21 cellular contexts compared by ENCODE assay signal in genomic region chr12:71653137-71653536, GRCh38. TPM values are rescaled to one million over a fixed set of nuclear protein-coding genes. Genes with fewer than 3 reads are reported as not detected.
DNase-seq lines count a peak whose midpoint lies in the region; ATAC-seq, FAIRE-seq and TF ChIP-seq lines count a peak whose summit lies in the region.
"Had no signal": no experiment of that assay in that cellular context is flagged by ENCODE, and none has a peak within 500 bp of the region (broad histone marks: within the 10 kb centered on the region; RNA-seq: fewer than 3 reads in every experiment).

No MANE protein-coding gene starts in this region.

- no peak overlapping the region for H3K27ac ChIP-seq in CD4-positive, CD25-positive, alpha-beta regulatory T cell (ENCODE audit: insufficient read depth, low read length, poor library complexity, severe bottlenecking)
- H3K27ac ChIP-seq in HEK293 (ENCODE audit: extremely low read depth, low read depth, low read length), result no peak overlapping the region
- H3K27ac ChIP-seq in K562 (ENCODE audit: extremely low read depth, low read depth, low read length), result no peak overlapping the region
- H3K27ac ChIP-seq: A549; BLaER1 treated with 17β-estradiol and CSF1 and Interleukin-3, amounts not matched to agents 10 nM and 100 nM; C4-2B had no signal

- H3K4me2 ChIP-seq in K562 (ENCODE audit: insufficient read depth, low read length), result no peak overlapping the region
- H3K4me2 ChIP-seq: A549; BLaER1 treated with 17β-estradiol and CSF1 and Interleukin-3, amounts not matched to agents 10 nM and 100 nM had no signal

- no peak for TF ChIP-seq CTCF in HEK293 (tag by site-specific recombination; IDR thresholded peaks at IDR 0.05)
- no peak for TF ChIP-seq CTCF in K562 (IDR thresholded peaks at IDR 0.05 in 2 of 3, conservative IDR thresholded peaks at IDR 0.05 in 1 of 3; ENCODE audit: insufficient read depth in 2 of 3, low read depth in 1 of 3, low read length in 3 of 3)
- no peak for TF ChIP-seq CTCF in D721Med (IDR thresholded peaks at IDR 0.05; ENCODE audit: insufficient read depth, missing control alignments)

- BruUV-seq in K562 (replicated peaks; lab: Mats Ljungman, UMichigan), result no TSS peak

- no peak for DNase-seq in CD4-positive, CD25-positive, alpha-beta regulatory T cell
- DNase-seq in K562 (ENCODE audit: extremely low read depth in 1 of 4, low spot score in 3 of 4) (no peak), NCI-H2196 (lab: John Stamatoyannopoulos, UW; ENCODE audit: unreplicated experiment) (no peak), D721Med (ENCODE audit: insufficient read length, low spot score) (no peak)
- no peak for DNase-seq in activated CD8-positive, alpha-beta memory T cell treated with anti-CD3 and anti-CD28 coated beads, Interleukin-2, amount 10 ng/mL, durations not matched to agents 7 days and 5 days
- DNase-seq in activated naive CD4-positive, alpha-beta T cell treated with anti-CD3 and anti-CD28 coated beads, Interleukin-2, amount 50 U/mL, for 72 hours (ENCODE audit: low spot score in 2 of 2), result no peak
- DNase-seq: 8988T; AML-193; CD4-positive, alpha-beta memory T cell; CD8-positive, alpha-beta memory T cell; COR-L47; DMS79 treated with DMSO at 0.1 percent for 48 hours; GF-D8 had no signal

- peaks cover 88% of the 10 kb centered on the region for H3K79me2 ChIP-seq in K562 (ENCODE audit: control insufficient read depth, insufficient read depth, low read length)

- POLR2A ChIA-PET in HEK293 (lab: Yijun Ruan, JAX) (interaction anchor here (0.7 kb wide), 1 partner anchor 65 kb away, joined by 4 read pairs; no protein-coding TSS in a partner anchor), K562 (lab: Yijun Ruan, JAX) (interaction anchor here (0.6 kb wide), 1 partner anchor 12 kb away, joined by 3 read pairs; no protein-coding TSS in a partner anchor)

- CTCF ChIA-PET in HEK293 (lab: Yijun Ruan, JAX), result interaction anchor here (0.6 to 2.0 kb wide), 2 partner anchors 16 to 236 kb away, joined by 4 read pairs; no protein-coding TSS in a partner anchor
- CTCF ChIA-PET in K562 (lab: Yijun Ruan, JAX; ENCODE audit: low intra/inter-chr PET ratio), result no interaction called here
- CTCF ChIA-PET in activated CD8-positive, alpha-beta memory T cell treated with anti-CD3 and anti-CD28 coated beads, Interleukin-2, amount 10 ng/mL, durations not matched to agents 7 days and 5 days (lab: Charles Lee), result no interaction called here

- no peak for ATAC-seq in CD4-positive, CD25-positive, alpha-beta regulatory T cell (ENCODE audit: low read depth in 2 of 2)
- ATAC-seq in K562, result no peak
- ATAC-seq in activated CD8-positive, alpha-beta memory T cell treated with anti-CD3 and anti-CD28 coated beads, Interleukin-2, amount 10 ng/mL, durations not matched to agents 7 days and 5 days, result no peak
- ATAC-seq in activated naive CD4-positive, alpha-beta T cell treated with anti-CD3 and anti-CD28 coated beads, Interleukin-2, amount 50 U/mL, for 72 hours, result no peak
- ATAC-seq: A549 had no signal

- intact Hi-C loops in K562 (cut with micrococcal nuclease), result no loop called here

- peaks cover 38% of the 10 kb centered on the region for H3K4me1 ChIP-seq in CD4-positive, CD25-positive, alpha-beta regulatory T cell (ENCODE audit: control insufficient read depth, insufficient read depth, low read length, poor library complexity, severe bottlenecking)
- H3K4me1 ChIP-seq in HEK293 (ENCODE audit: control insufficient read depth, insufficient read depth, low read length) (peaks cover 2% of the 10 kb centered on the region; the same call in 1 of the 2 replicates), K562 (replicated peaks in 1 of 2; ENCODE audit: control insufficient read depth in 2 of 2, insufficient read depth in 2 of 2, low read length in 2 of 2) (peaks cover 0 to 9% of the 10 kb centered on the region in 2 experiments; a peak in 1 of 5 replicates)

- H3K9me3 ChIP-seq in CD4-positive, CD25-positive, alpha-beta regulatory T cell (ENCODE audit: control insufficient read depth in 2 of 2, low read length in 2 of 2), result peaks cover 0 to 8% of the 10 kb centered on the region in 2 experiments
- H3K9me3 ChIP-seq in HEK293 (ENCODE audit: control insufficient read depth, insufficient read depth, low read depth, low read length), result no peaks in the 10 kb centered on the region
- H3K9me3 ChIP-seq in K562 (replicated peaks; ENCODE audit: control insufficient read depth, insufficient read depth, low read depth, low read length), result peaks cover 11% of the 10 kb centered on the region

- H3K9me3 Mint-ChIP-seq in CD4-positive, CD25-positive, alpha-beta regulatory T cell, result no peaks in the 10 kb centered on the region
- H3K9me3 Mint-ChIP-seq in activated CD8-positive, alpha-beta memory T cell treated with anti-CD3 and anti-CD28 coated beads, Interleukin-2, amount 10 ng/mL, durations not matched to agents 7 days and 5 days (ENCODE audit: low read depth), result no peaks in the 10 kb centered on the region
- no peaks in the 10 kb centered on the region for H3K9me3 Mint-ChIP-seq in activated naive CD4-positive, alpha-beta T cell treated with anti-CD3 and anti-CD28 coated beads, Interleukin-2, amount 50 U/mL, for 72 hours
- H3K9me3 Mint-ChIP-seq: CD8-positive, alpha-beta memory T cell had no signal

- H3K27me3 ChIP-seq in CD4-positive, CD25-positive, alpha-beta regulatory T cell (ENCODE audit: control insufficient read depth, insufficient read depth, low read length), result no peaks in the 10 kb centered on the region
- H3K27me3 ChIP-seq in K562 (ENCODE audit: control insufficient read depth in 2 of 2, insufficient read depth in 2 of 2, low read length in 2 of 2), result no peaks in the 10 kb centered on the region
- H3K27me3 ChIP-seq: BLaER1 treated with 17β-estradiol and CSF1 and Interleukin-3, amounts not matched to agents 10 nM and 100 nM had no signal

- TF ChIP-seq RAD21 in K562 (CRISPR knock-in tag; conservative IDR thresholded peaks at IDR 0.05 in 1 of 2, IDR thresholded peaks at IDR 0.05 in 1 of 2), result no peak

- H3K4me3 ChIP-seq in CD4-positive, CD25-positive, alpha-beta regulatory T cell (ENCODE audit: low read depth, low read length), result peak overlapping the region; percentile 22
- no peak overlapping the region for H3K4me3 ChIP-seq in HEK293 (ENCODE audit: low read depth, low read length)
- no peak overlapping the region for H3K4me3 ChIP-seq in K562
- H3K4me3 ChIP-seq: A549 had no signal

- no peak for TF ChIP-seq POLR2A in K562 (conservative IDR thresholded peaks at IDR 0.05)

- no peaks in the 10 kb centered on the region for H3K9me1 ChIP-seq in K562 (ENCODE audit: control insufficient read depth, insufficient read depth, low read length)

- H3K4me3 Mint-ChIP-seq in CD4-positive, CD25-positive, alpha-beta regulatory T cell, result no peak overlapping the region
- no peak overlapping the region for H3K4me3 Mint-ChIP-seq in activated CD8-positive, alpha-beta memory T cell treated with anti-CD3 and anti-CD28 coated beads, Interleukin-2, amount 10 ng/mL, durations not matched to agents 7 days and 5 days
- H3K4me3 Mint-ChIP-seq: B cell had no signal

- no peak overlapping the region for H3K9ac ChIP-seq in K562 (ENCODE audit: insufficient read depth in 1 of 2, low read depth in 2 of 2, low read length in 2 of 2)
- H3K9ac ChIP-seq: BLaER1 treated with 17β-estradiol and CSF1 and Interleukin-3, amounts not matched to agents 10 nM and 100 nM had no signal

- H3K36me3 Mint-ChIP-seq in CD4-positive, CD25-positive, alpha-beta regulatory T cell, result peaks cover 21% of the 10 kb centered on the region
- peaks cover 25% of the 10 kb centered on the region for H3K36me3 Mint-ChIP-seq in activated CD8-positive, alpha-beta memory T cell treated with anti-CD3 and anti-CD28 coated beads, Interleukin-2, amount 10 ng/mL, durations not matched to agents 7 days and 5 days
- peaks cover 15 to 23% of the 10 kb centered on the region in 2 donors for H3K36me3 Mint-ChIP-seq in activated naive CD4-positive, alpha-beta T cell treated with anti-CD3 and anti-CD28 coated beads, Interleukin-2, amount 50 U/mL, for 72 hours

- no peak for TF ChIP-seq EP300 in K562 (IDR thresholded peaks at IDR 0.05; ENCODE audit: low read length)

- H3K36me3 ChIP-seq in CD4-positive, CD25-positive, alpha-beta regulatory T cell (ENCODE audit: control insufficient read depth, insufficient read depth, low read length), result peaks cover 59% of the 10 kb centered on the region
- H3K36me3 ChIP-seq in HEK293 (ENCODE audit: control insufficient read depth in 2 of 2, insufficient read depth in 1 of 2, low read length in 2 of 2) (peaks cover 38 to 76% of the 10 kb centered on the region in 2 experiments), K562 (ENCODE audit: control insufficient read depth, insufficient read depth, low read length) (peaks cover 88% of the 10 kb centered on the region)

- no peak overlapping the region for H2AFZ ChIP-seq in K562 (ENCODE audit: low read depth, low read length)

- H4K20me1 ChIP-seq in K562 (replicated peaks; ENCODE audit: control insufficient read depth, insufficient read depth, low read length), result no peaks in the 10 kb centered on the region

- no peaks in the 10 kb centered on the region for H3K27me3 Mint-ChIP-seq in CD4-positive, CD25-positive, alpha-beta regulatory T cell
- H3K27me3 Mint-ChIP-seq in activated CD8-positive, alpha-beta memory T cell treated with anti-CD3 and anti-CD28 coated beads, Interleukin-2, amount 10 ng/mL, durations not matched to agents 7 days and 5 days, result no peaks in the 10 kb centered on the region
- H3K27me3 Mint-ChIP-seq: B cell; CD4-positive, alpha-beta memory T cell; CD8-positive, alpha-beta memory T cell had no signal

- in situ Hi-C loops in K562 (cut with MboI), result no loop called here

- FAIRE-seq in A204.1 (lab: Jason Lieb, UNC), result peak; percentile 16
- no peak for FAIRE-seq in K562 (lab: Jason Lieb, UNC)
- FAIRE-seq in D721Med (lab: Jason Lieb, UNC), result no peak
- FAIRE-seq: A549, G401.6, GM12892 had no signal

- 96% methylated on average over 2 of the region's 2 CpGs for WGBS in K562 (ENCODE audit: insufficient coverage, low coverage, missing lambda C conversion rate)

- no peak overlapping the region for H3K27ac Mint-ChIP-seq in CD4-positive, CD25-positive, alpha-beta regulatory T cell
- H3K27ac Mint-ChIP-seq in activated CD8-positive, alpha-beta memory T cell treated with anti-CD3 and anti-CD28 coated beads, Interleukin-2, amount 10 ng/mL, durations not matched to agents 7 days and 5 days, result no peak overlapping the region
- no peak overlapping the region for H3K27ac Mint-ChIP-seq in activated naive CD4-positive, alpha-beta T cell treated with anti-CD3 and anti-CD28 coated beads, Interleukin-2, amount 50 U/mL, for 72 hours
- H3K27ac Mint-ChIP-seq: B cell; CD8-positive, alpha-beta memory T cell had no signal

- H3K4me1 Mint-ChIP-seq in CD4-positive, CD25-positive, alpha-beta regulatory T cell, result peaks cover 24 to 50% (median 44%) of the 10 kb centered on the region in 4 donors
- H3K4me1 Mint-ChIP-seq in activated CD8-positive, alpha-beta memory T cell treated with anti-CD3 and anti-CD28 coated beads, Interleukin-2, amount 10 ng/mL, durations not matched to agents 7 days and 5 days, result peaks cover 32% of the 10 kb centered on the region

RNA-seq across cellular contexts. Expression of gene ZFC3H1, which starts 10.5 kb away (rescaled TPM):
- total RNA-seq in CD4-positive, CD25-positive, alpha-beta regulatory T cell, result 155 TPM
- polyA plus RNA-seq in CD4-positive, CD25-positive, alpha-beta regulatory T cell, result 10 to 100 TPM; 20.0 to 33.5 (median 25.5) TPM
- 104 and 486 TPM in 2 replicates for total RNA-seq in K562 (2011; cell fraction: chromatin; rRNA removed; ENCODE audit: low replicate concordance)
- 44.4 and 56.6 TPM in 2 replicates for total RNA-seq in K562 (2011; cell fraction: nucleolus; rRNA removed)
- total RNA-seq in K562 (2011; cell fraction: nucleoplasm; rRNA removed), result 103 and 125 TPM in 2 replicates
- total RNA-seq in K562 (2014; rRNA removed) (19.4 and 20.9 TPM in 2 replicates), K562 (2014; rRNA removed; fragmentation: Illumina TruSeq; extraction: Trizol) (21.5 and 21.7 TPM in 2 replicates), K562 (2015; rRNA removed; fragmentation: Illumina TruSeq; extraction: Trizol) (20.8 and 22.1 TPM in 2 replicates), K562 (2021) (30.4 and 35.8 TPM in 2 replicates)
- polyA plus RNA-seq in K562 (2011; rRNA removed) (80.5 and 89.5 TPM in 2 replicates), K562 (2014; fragmentation: Illumina TruSeq; extraction: Trizol) (43.5 and 74.9 TPM in 2 replicates), K562 (2014; fragmentation: Nextera tagmentation; extraction: Ambion mirVana) (10 to 100 TPM; 14.8 to 16.7 TPM), K562 (2014; rRNA removed) (57.6 and 63.2 TPM in 2 replicates)
- polyA plus RNA-seq in K562 (2011; cell fraction: cytosol; rRNA removed), result 11.3 and 34.8 TPM in 2 replicates
- 133 and 257 TPM in 2 replicates for polyA plus RNA-seq in K562 (2011; cell fraction: nucleus; rRNA removed)
- 18.2 and 37.0 TPM in 2 replicates for polyA plus RNA-seq in K562 (2012)
- 49.3 and 70.4 TPM in 2 replicates for polyA minus RNA-seq in K562 (2011; rRNA and poly(A)+ RNA removed)
- 16.2 and 21.0 TPM in 2 replicates for polyA minus RNA-seq in K562 (2011; cell fraction: cytosol; rRNA and poly(A)+ RNA removed)
- 82.8 and 167 TPM in 2 replicates for polyA minus RNA-seq in K562 (2011; cell fraction: nucleus; rRNA and poly(A)+ RNA removed)
- total RNA-seq in activated CD8-positive, alpha-beta memory T cell treated with anti-CD3 and anti-CD28 coated beads, Interleukin-2, amount 10 ng/mL, durations not matched to agents 7 days and 5 days, result 10 to 100 TPM; 54.6 to 79.2 TPM
- total RNA-seq in activated naive CD4-positive, alpha-beta T cell treated with anti-CD3 and anti-CD28 coated beads, Interleukin-2, amount 50 U/mL, for 72 hours, result 10 to 100 TPM; 71.3 to 88.8 TPM

RNA-seq across cellular contexts. Expression of gene THAP2, which starts 11.0 kb away (rescaled TPM):
- total RNA-seq in CD4-positive, CD25-positive, alpha-beta regulatory T cell, result 25.0 TPM
- 10 to 100 TPM in 1 of 4 donors, 1 to 10 TPM in 3; 6.7 to 10.7 (median 7.8) TPM for polyA plus RNA-seq in CD4-positive, CD25-positive, alpha-beta regulatory T cell
- total RNA-seq in K562 (2011; cell fraction: chromatin; rRNA removed; ENCODE audit: low replicate concordance), result 8.2 and 11.8 TPM in 2 replicates
- total RNA-seq in K562 (2011; cell fraction: nucleolus; rRNA removed), result 5.0 TPM in 2 replicates
- 9.3 and 13.7 TPM in 2 replicates for total RNA-seq in K562 (2011; cell fraction: nucleoplasm; rRNA removed)
- total RNA-seq in K562 (2014; rRNA removed), result 1.8 and 3.2 TPM in 2 replicates
- 6.4 and 8.1 TPM in 2 replicates for total RNA-seq in K562 (2014; rRNA removed; fragmentation: Illumina TruSeq; extraction: Trizol)
- 6.2 and 7.3 TPM in 2 replicates for total RNA-seq in K562 (2015; rRNA removed; fragmentation: Illumina TruSeq; extraction: Trizol)
- 4.0 and 5.7 TPM in 2 replicates for total RNA-seq in K562 (2021)
- polyA plus RNA-seq in K562 (2011; rRNA removed), result 7.3 and 8.0 TPM in 2 replicates
- 0.83 and 2.1 TPM in 2 replicates for polyA plus RNA-seq in K562 (2011; cell fraction: cytosol; rRNA removed)
- 5.1 and 5.5 TPM in 2 replicates for polyA plus RNA-seq in K562 (2011; cell fraction: nucleus; rRNA removed)
- 3.6 and 4.9 TPM in 2 replicates for polyA plus RNA-seq in K562 (2012)
- 6.0 and 6.8 TPM in 2 replicates for polyA plus RNA-seq in K562 (2014; fragmentation: Illumina TruSeq; extraction: Trizol)
- polyA plus RNA-seq in K562 (2014; fragmentation: Nextera tagmentation; extraction: Ambion mirVana), result 10 to 100 TPM; 16.8 to 18.9 TPM
- polyA plus RNA-seq in K562 (2014; rRNA removed), result 5.6 and 8.4 TPM in 2 replicates
- 3.1 and 5.8 TPM in 2 replicates for polyA minus RNA-seq in K562 (2011; rRNA and poly(A)+ RNA removed)
- 0.55 and 1.1 TPM in 2 replicates for polyA minus RNA-seq in K562 (2011; cell fraction: cytosol; rRNA and poly(A)+ RNA removed)
- polyA minus RNA-seq in K562 (2011; cell fraction: nucleus; rRNA and poly(A)+ RNA removed), result 6.7 and 14.9 TPM in 2 replicates
- 1 to 10 TPM; 6.9 to 8.1 TPM for total RNA-seq in activated CD8-positive, alpha-beta memory T cell treated with anti-CD3 and anti-CD28 coated beads, Interleukin-2, amount 10 ng/mL, durations not matched to agents 7 days and 5 days
- 1 to 10 TPM; 7.2 to 7.8 TPM for total RNA-seq in activated naive CD4-positive, alpha-beta T cell treated with anti-CD3 and anti-CD28 coated beads, Interleukin-2, amount 50 U/mL, for 72 hours

RNA-seq across cellular contexts. Expression of gene TMEM19, which starts 32.7 kb away (rescaled TPM):
- total RNA-seq in CD4-positive, CD25-positive, alpha-beta regulatory T cell, result 10.8 TPM
- polyA plus RNA-seq in CD4-positive, CD25-positive, alpha-beta regulatory T cell, result 10 to 100 TPM; 23.7 to 33.3 (median 26.6) TPM
- total RNA-seq in K562 (2011; cell fraction: chromatin; rRNA removed; ENCODE audit: low replicate concordance), result 14.9 and 22.9 TPM in 2 replicates
- total RNA-seq in K562 (2011; cell fraction: nucleolus; rRNA removed), result 20.0 and 30.4 TPM in 2 replicates
- 22.7 and 25.7 TPM in 2 replicates for total RNA-seq in K562 (2011; cell fraction: nucleoplasm; rRNA removed)
- 11.5 and 12.4 TPM in 2 replicates for total RNA-seq in K562 (2014; rRNA removed)
- total RNA-seq in K562 (2014; rRNA removed; fragmentation: Illumina TruSeq; extraction: Trizol), result 17.2 and 20.6 TPM in 2 replicates
- 20.7 and 24.2 TPM in 2 replicates for total RNA-seq in K562 (2015; rRNA removed; fragmentation: Illumina TruSeq; extraction: Trizol)
- 14.1 and 15.7 TPM in 2 replicates for total RNA-seq in K562 (2021)
- 15.8 and 20.7 TPM in 2 replicates for polyA plus RNA-seq in K562 (2011; rRNA removed)
- polyA plus RNA-seq in K562 (2011; cell fraction: cytosol; rRNA removed), result 6.9 and 18.4 TPM in 2 replicates
- polyA plus RNA-seq in K562 (2011; cell fraction: nucleus; rRNA removed), result 4.9 and 11.2 TPM in 2 replicates
- 9.6 and 13.6 TPM in 2 replicates for polyA plus RNA-seq in K562 (2012)
- polyA plus RNA-seq in K562 (2014; fragmentation: Illumina TruSeq; extraction: Trizol), result 8.2 and 8.8 TPM in 2 replicates
- polyA plus RNA-seq in K562 (2014; fragmentation: Nextera tagmentation; extraction: Ambion mirVana), result 10 to 100 TPM; 17.8 to 18.4 TPM
- polyA plus RNA-seq in K562 (2014; rRNA removed), result 10.5 and 15.5 TPM in 2 replicates
- 41.7 and 52.2 TPM in 2 replicates for polyA minus RNA-seq in K562 (2011; rRNA and poly(A)+ RNA removed)
- 6.5 and 15.3 TPM in 2 replicates for polyA minus RNA-seq in K562 (2011; cell fraction: cytosol; rRNA and poly(A)+ RNA removed)
- 7.4 and 10.6 TPM in 2 replicates for polyA minus RNA-seq in K562 (2011; cell fraction: nucleus; rRNA and poly(A)+ RNA removed)
- total RNA-seq in activated CD8-positive, alpha-beta memory T cell treated with anti-CD3 and anti-CD28 coated beads, Interleukin-2, amount 10 ng/mL, durations not matched to agents 7 days and 5 days, result 10 to 100 TPM; 16.5 to 16.6 TPM
- total RNA-seq in activated naive CD4-positive, alpha-beta T cell treated with anti-CD3 and anti-CD28 coated beads, Interleukin-2, amount 50 U/mL, for 72 hours, result 10 to 100 TPM; 13.7 to 15.1 TPM
